Comparison of ENCODE assay signal across 1 cellular context in genomic region chr16:4266372-4266771, GRCh38.
TF ChIP-seq lines count a peak whose summit lies in the region.

No MANE protein-coding gene starts in this region.

TF ChIP-seq in GM12878, 131 proteins besides CTCF, POLR2A, EP300 and RAD21:
- no peak for TF ChIP-seq ATF2 (IDR thresholded peaks at IDR 0.05; ENCODE audit: low read length)
- peak; percentile 47 for TF ChIP-seq SP1 (IDR thresholded peaks at IDR 0.05; ENCODE audit: low read depth, low read length)
